Comparison of ENCODE assay signal across 2 cellular contexts in genomic region chr22:19103881-19104821, GRCh38.
TF ChIP-seq lines count a peak whose summit lies in the region.

No MANE protein-coding gene starts in this region.

TF ChIP-seq in SK-N-SH treated with all-trans-retinoic acid at 6 μM for 48 hours, 23 proteins besides CTCF, POLR2A, EP300 and RAD21 (continued from another document):
- TF ChIP-seq POU6F1 (CRISPR knock-in tag; IDR thresholded peaks at IDR 0.05; ENCODE audit: borderline replicate concordance, low read depth): no peak
- TF ChIP-seq ZFP30 (CRISPR knock-in tag; IDR thresholded peaks at IDR 0.05): no peak
- no peak for TF ChIP-seq BACH2 (CRISPR knock-in tag; IDR thresholded peaks at IDR 0.05; ENCODE audit: borderline replicate concordance)
- no peak for TF ChIP-seq ISL1 (CRISPR knock-in tag; IDR thresholded peaks at IDR 0.05)
- TF ChIP-seq, protein P1, sequence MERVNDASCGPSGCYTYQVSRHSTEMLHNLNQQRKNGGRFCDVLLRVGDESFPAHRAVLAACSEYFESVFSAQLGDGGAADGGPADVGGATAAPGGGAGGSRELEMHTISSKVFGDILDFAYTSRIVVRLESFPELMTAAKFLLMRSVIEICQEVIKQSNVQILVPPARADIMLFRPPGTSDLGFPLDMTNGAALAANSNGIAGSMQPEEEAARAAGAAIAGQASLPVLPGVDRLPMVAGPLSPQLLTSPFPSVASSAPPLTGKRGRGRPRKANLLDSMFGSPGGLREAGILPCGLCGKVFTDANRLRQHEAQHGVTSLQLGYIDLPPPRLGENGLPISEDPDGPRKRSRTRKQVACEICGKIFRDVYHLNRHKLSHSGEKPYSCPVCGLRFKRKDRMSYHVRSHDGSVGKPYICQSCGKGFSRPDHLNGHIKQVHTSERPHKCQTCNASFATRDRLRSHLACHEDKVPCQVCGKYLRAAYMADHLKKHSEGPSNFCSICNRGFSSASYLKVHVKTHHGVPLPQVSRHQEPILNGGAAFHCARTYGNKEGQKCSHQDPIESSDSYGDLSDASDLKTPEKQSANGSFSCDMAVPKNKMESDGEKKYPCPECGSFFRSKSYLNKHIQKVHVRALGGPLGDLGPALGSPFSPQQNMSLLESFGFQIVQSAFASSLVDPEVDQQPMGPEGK (CRISPR knock-in tag; IDR thresholded peaks at IDR 0.05; ENCODE audit: borderline replicate concordance): no peak
- TF ChIP-seq, protein P2, sequence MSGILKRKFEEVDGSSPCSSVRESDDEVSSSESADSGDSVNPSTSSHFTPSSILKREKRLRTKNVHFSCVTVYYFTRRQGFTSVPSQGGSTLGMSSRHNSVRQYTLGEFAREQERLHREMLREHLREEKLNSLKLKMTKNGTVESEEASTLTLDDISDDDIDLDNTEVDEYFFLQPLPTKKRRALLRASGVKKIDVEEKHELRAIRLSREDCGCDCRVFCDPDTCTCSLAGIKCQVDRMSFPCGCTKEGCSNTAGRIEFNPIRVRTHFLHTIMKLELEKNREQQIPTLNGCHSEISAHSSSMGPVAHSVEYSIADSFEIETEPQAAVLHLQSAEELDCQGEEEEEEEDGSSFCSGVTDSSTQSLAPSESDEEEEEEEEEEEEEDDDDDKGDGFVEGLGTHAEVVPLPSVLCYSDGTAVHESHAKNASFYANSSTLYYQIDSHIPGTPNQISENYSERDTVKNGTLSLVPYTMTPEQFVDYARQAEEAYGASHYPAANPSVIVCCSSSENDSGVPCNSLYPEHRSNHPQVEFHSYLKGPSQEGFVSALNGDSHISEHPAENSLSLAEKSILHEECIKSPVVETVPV (CRISPR knock-in tag; IDR thresholded peaks at IDR 0.05): no peak

TF ChIP-seq in SK-N-SH, 30 proteins besides CTCF, POLR2A, EP300 and RAD21 (continued from another document):
- TF ChIP-seq ELF1 (IDR thresholded peaks at IDR 0.05): no peak
- no peak for TF ChIP-seq CHD2 (IDR thresholded peaks at IDR 0.05; ENCODE audit: low read length, partially characterized antibody)
- no peak for TF ChIP-seq GABPA (IDR thresholded peaks at IDR 0.05; ENCODE audit: low read depth)
- TF ChIP-seq FOXM1 (IDR thresholded peaks at IDR 0.05; ENCODE audit: low read depth): no peak
